10 cellular contexts compared by ENCODE assay signal in genomic region chr20:38649275-38649891, GRCh38. TPM values are rescaled to one million over a fixed set of nuclear protein-coding genes. Genes with fewer than 3 reads are reported as not detected.
DNase-seq lines count a peak whose midpoint lies in the region; ATAC-seq, FAIRE-seq and TF ChIP-seq lines count a peak whose summit lies in the region.
"Had no signal": no experiment of that assay in that cellular context is flagged by ENCODE, and none has a peak within 500 bp of the region (broad histone marks: within the 10 kb centered on the region; RNA-seq: fewer than 3 reads in every experiment).

No MANE protein-coding gene starts in this region.

- H3K36me3 Mint-ChIP-seq in nephron (ENCODE audit: low read depth), result no peaks in the 10 kb centered on the region

- TF ChIP-seq CTCF in K562 (IDR thresholded peaks at IDR 0.05 in 2 of 3, conservative IDR thresholded peaks at IDR 0.05 in 1 of 3; ENCODE audit: insufficient read depth in 2 of 3, low read depth in 1 of 3, low read length in 3 of 3) (peak; percentile 75 to 81 (median 76)), nephron (IDR thresholded peaks at IDR 0.05; ENCODE audit: unreplicated experiment in 3 of 3) (peak; percentile 40 to 64 (median 44))

- 5% methylated on average over 10 of the region's 10 CpGs for WGBS in K562 (ENCODE audit: insufficient coverage, low coverage, missing lambda C conversion rate)

- in situ Hi-C loops in K562 (cut with MboI), result loop anchor here (5.0 to 10.0 kb wide), 3 partner anchors 83 to 395 kb away; no protein-coding TSS in a partner anchor

- H3K9me3 ChIP-seq in K562 (replicated peaks; ENCODE audit: control insufficient read depth, insufficient read depth, low read depth, low read length), result no peaks in the 10 kb centered on the region

- ATAC-seq in K562 (peak; percentile 90), GM21528 (IDR thresholded peaks at IDR 0.05; ENCODE audit: low FRiP score, unreplicated experiment) (no peak), GM21825 (IDR thresholded peaks at IDR 0.05; ENCODE audit: unreplicated experiment) (no peak)

- POLR2A ChIA-PET in K562 (lab: Yijun Ruan, JAX), result interaction anchor here (0.6 to 1.4 kb wide), 6 partner anchors 10 to 399 kb away, joined by 3 to 4 read pairs (median 4); no protein-coding TSS in a partner anchor

- BruUV-seq in K562 (replicated peaks; lab: Mats Ljungman, UMichigan), result no TSS peak

- H3K27me3 ChIP-seq in K562 (ENCODE audit: control insufficient read depth in 2 of 2, insufficient read depth in 2 of 2, low read length in 2 of 2), result peaks cover 0 to 16% of the 10 kb centered on the region in 2 experiments; a peak in 2 of 5 replicates

- H3K4me1 ChIP-seq in K562 (replicated peaks in 1 of 2; ENCODE audit: control insufficient read depth in 2 of 2, insufficient read depth in 2 of 2, low read length in 2 of 2), result peaks cover 0 to 7% of the 10 kb centered on the region in 2 experiments; a peak in 3 of 5 replicates

- CTCF ChIA-PET in K562 (lab: Yijun Ruan, JAX; ENCODE audit: low intra/inter-chr PET ratio), result interaction anchor here (0.8 to 2.8 kb wide), 7 partner anchors 76 to 399 kb away, joined by 3 to 19 read pairs (median 7); no protein-coding TSS in a partner anchor

- no peak overlapping the region for H3K27ac Mint-ChIP-seq in nephron

- no peak overlapping the region for H3K4me2 ChIP-seq in K562 (ENCODE audit: insufficient read depth, low read length)

- peaks cover 7% of the 10 kb centered on the region for H3K4me1 Mint-ChIP-seq in nephron

- TF ChIP-seq EP300 in K562 (IDR thresholded peaks at IDR 0.05; ENCODE audit: low read length), result no peak

- H3K9me3 Mint-ChIP-seq in nephron, result peaks cover 3% of the 10 kb centered on the region

- intact Hi-C loops in K562 (cut with micrococcal nuclease), result loop anchor here (1.0 to 5.0 kb wide), 3 partner anchors 102 to 312 kb away; no protein-coding TSS in a partner anchor

- no peaks in the 10 kb centered on the region for H3K36me3 ChIP-seq in K562 (ENCODE audit: control insufficient read depth, insufficient read depth, low read length)

- no peak overlapping the region for H3K9ac ChIP-seq in K562 (ENCODE audit: insufficient read depth in 1 of 2, low read depth in 2 of 2, low read length in 2 of 2)

- H3K79me2 ChIP-seq in K562 (ENCODE audit: control insufficient read depth, insufficient read depth, low read length), result no peaks in the 10 kb centered on the region

- DNase-seq in SKM-1 treated with dmso at 0.1 percent for 144 hours (lab: John Stamatoyannopoulos, UW; ENCODE audit: unreplicated experiment) (peak; percentile 15), SKM-1 (lab: John Stamatoyannopoulos, UW; ENCODE audit: unreplicated experiment) (no peak), NCI-H1694 treated with DMSO at 0.1 percent for 48 hours (lab: John Stamatoyannopoulos, UW) (peak; percentile 34), K562 (ENCODE audit: extremely low read depth in 1 of 4, low spot score in 3 of 4) (peak; percentile 41 to 71 (median 52)), foreskin melanocyte (no peak)

- no peak overlapping the region for H3K27ac ChIP-seq in K562 (ENCODE audit: extremely low read depth, low read depth, low read length)
- H3K27ac ChIP-seq: skin epidermis had no signal

- no peak for TF ChIP-seq POLR2A in K562 (conservative IDR thresholded peaks at IDR 0.05)

- H3K4me3 Mint-ChIP-seq in nephron, result no peak overlapping the region

- peak; percentile 73 to 93 for TF ChIP-seq RAD21 in K562 (CRISPR knock-in tag; conservative IDR thresholded peaks at IDR 0.05 in 1 of 2, IDR thresholded peaks at IDR 0.05 in 1 of 2)

- H3K27me3 Mint-ChIP-seq in nephron (ENCODE audit: low read depth), result peaks cover 61% of the 10 kb centered on the region

- FAIRE-seq in K562 (lab: Jason Lieb, UNC), result peak; percentile 89
- FAIRE-seq: G401.6 had no signal

- H2AFZ ChIP-seq in K562 (ENCODE audit: low read depth, low read length), result no peak overlapping the region

- no peak overlapping the region for H3K4me3 ChIP-seq in K562
- H3K4me3 ChIP-seq: skin epidermis had no signal

- no peaks in the 10 kb centered on the region for H3K9me1 ChIP-seq in K562 (ENCODE audit: control insufficient read depth, insufficient read depth, low read length)

- H4K20me1 ChIP-seq in K562 (replicated peaks; ENCODE audit: control insufficient read depth, insufficient read depth, low read length), result peaks cover 12% of the 10 kb centered on the region; the same call in 1 of the 2 replicates

TF ChIP-seq in K562, 482 proteins besides CTCF, POLR2A, EP300 and RAD21 (continues in another document):
- TF ChIP-seq ZNF174 (CRISPR knock-in tag; IDR thresholded peaks at IDR 0.05) (no peak), SMC3 (conservative IDR thresholded peaks at IDR 0.05; ENCODE audit: insufficient read depth, low read depth, low read length) (peak; percentile 87), ZFP36 (IDR thresholded peaks at IDR 0.05; ENCODE audit: low read depth, low read length, partially characterized antibody) (peak; percentile 46), BHLHE40 (IDR thresholded peaks at IDR 0.05; ENCODE audit: low read length) (no peak), SREBF2 (CRISPR knock-in tag; IDR thresholded peaks at IDR 0.05) (no peak), NFXL1 (CRISPR knock-in tag; IDR thresholded peaks at IDR 0.05) (no peak), ZNF121 (CRISPR knock-in tag; conservative IDR thresholded peaks at IDR 0.05) (no peak), RB1 (IDR thresholded peaks at IDR 0.05; ENCODE audit: low read depth) (no peak), TRIM28 (IDR thresholded peaks at IDR 0.05) (no peak), STAG1 (CRISPR knock-in tag; IDR thresholded peaks at IDR 0.05; ENCODE audit: borderline replicate concordance) (peak; percentile 64; the same call in 1 of the 2 replicates), C11orf30 (IDR thresholded peaks at IDR 0.05; ENCODE audit: low read depth) (no peak), NFYB (IDR thresholded peaks at IDR 0.05; ENCODE audit: extremely low read depth, insufficient read length) (no peak), ZNF175 (CRISPR knock-in tag; IDR thresholded peaks at IDR 0.05; ENCODE audit: low read depth) (no peak), CTBP1 (IDR thresholded peaks at IDR 0.05; ENCODE audit: borderline replicate concordance) (peak; percentile 29; the same call in 1 of the 2 replicates), TGIF2 (CRISPR knock-in tag; IDR thresholded peaks at IDR 0.05) (no peak), FOSL1 (tag; conservative IDR thresholded peaks at IDR 0.05) (no peak), MEIS2 (IDR thresholded peaks at IDR 0.05; ENCODE audit: partially characterized antibody) (peak; percentile 16), HNRNPUL1 (IDR thresholded peaks at IDR 0.05; ENCODE audit: low read length) (no peak), JUND (IDR thresholded peaks at IDR 0.05; ENCODE audit: borderline replicate concordance, low read depth, low read length) (peak; percentile 21; the same call in 1 of the 2 replicates), JUND (tag; IDR thresholded peaks at IDR 0.05; ENCODE audit: borderline replicate concordance, low read depth, low read length) (no peak), SMARCA4 (IDR thresholded peaks at IDR 0.05) (no peak)
- TF ChIP-seq, protein P1, sequence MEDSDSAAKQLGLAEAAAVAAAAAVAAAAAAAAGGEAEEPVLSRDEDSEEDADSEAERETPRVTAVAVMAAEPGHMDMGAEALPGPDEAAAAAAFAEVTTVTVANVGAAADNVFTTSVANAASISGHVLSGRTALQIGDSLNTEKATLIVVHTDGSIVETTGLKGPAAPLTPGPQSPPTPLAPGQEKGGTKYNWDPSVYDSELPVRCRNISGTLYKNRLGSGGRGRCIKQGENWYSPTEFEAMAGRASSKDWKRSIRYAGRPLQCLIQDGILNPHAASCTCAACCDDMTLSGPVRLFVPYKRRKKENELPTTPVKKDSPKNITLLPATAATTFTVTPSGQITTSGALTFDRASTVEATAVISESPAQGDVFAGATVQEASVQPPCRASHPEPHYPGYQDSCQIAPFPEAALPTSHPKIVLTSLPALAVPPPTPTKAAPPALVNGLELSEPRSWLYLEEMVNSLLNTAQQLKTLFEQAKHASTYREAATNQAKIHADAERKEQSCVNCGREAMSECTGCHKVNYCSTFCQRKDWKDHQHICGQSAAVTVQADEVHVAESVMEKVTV (CRISPR knock-in tag; IDR thresholded peaks at IDR 0.05), result peak; percentile 59

RNA-seq across cellular contexts. Expression of gene ARHGAP40, which starts 47.8 kb away (rescaled TPM):
- total RNA-seq in K562 (2011; cell fraction: chromatin; rRNA removed; ENCODE audit: low replicate concordance), result 0.09 TPM in 1 of 2 replicates, not detected in the other
- not detected in 2 replicates for total RNA-seq in K562 (2011; cell fraction: nucleolus; rRNA removed)
- total RNA-seq in K562 (2011; cell fraction: nucleoplasm; rRNA removed), result not detected in 2 replicates
- not detected in 2 replicates for total RNA-seq in K562 (2014; rRNA removed)
- not detected in 2 replicates for total RNA-seq in K562 (2014; rRNA removed; fragmentation: Illumina TruSeq; extraction: Trizol)
- total RNA-seq in K562 (2015; rRNA removed; fragmentation: Illumina TruSeq; extraction: Trizol), result not detected in 2 replicates
- not detected in 2 replicates for total RNA-seq in K562 (2021)
- polyA plus RNA-seq in K562 (2011; rRNA removed), result not detected in 2 replicates
- not detected in 2 replicates for polyA plus RNA-seq in K562 (2011; cell fraction: cytosol; rRNA removed)
- 0.10 and 0.11 TPM in 2 replicates for polyA plus RNA-seq in K562 (2011; cell fraction: nucleus; rRNA removed)
- 0.03 TPM in 1 of 2 replicates, not detected in the other for polyA plus RNA-seq in K562 (2012)
- not detected in 2 replicates for polyA plus RNA-seq in K562 (2014; fragmentation: Illumina TruSeq; extraction: Trizol)
- polyA plus RNA-seq in K562 (2014; fragmentation: Nextera tagmentation; extraction: Ambion mirVana), result not detected
- not detected in 2 replicates for polyA plus RNA-seq in K562 (2014; rRNA removed)
- not detected in 2 replicates for polyA minus RNA-seq in K562 (2011; rRNA and poly(A)+ RNA removed)
- polyA minus RNA-seq in K562 (2011; cell fraction: cytosol; rRNA and poly(A)+ RNA removed), result not detected in 2 replicates
- not detected in 2 replicates for polyA minus RNA-seq in K562 (2011; cell fraction: nucleus; rRNA and poly(A)+ RNA removed)

Comparison
In these comparisons a context has a peak if more than half of its experiments do, and no peak if none do; other contexts are left out.
1. DNase-seq: peak in SKM-1 treated with dmso at 0.1 percent for 144 hours (single experiment), NCI-H1694 treated with DMSO at 0.1 percent for 48 hours (single experiment) and K562 (4 of 4); none in SKM-1 (single experiment) and foreskin melanocyte (single experiment).